In genomic region chr2:67799889-67800288, GRCh38 we compare ENCODE assay signal across 23 cellular contexts.
"Had no signal": no experiment of that assay in that cellular context is flagged by ENCODE, and none has a peak within 500 bp of the region (broad histone marks: within the 10 kb centered on the region; RNA-seq: fewer than 3 reads in every experiment).

No MANE protein-coding gene starts in this region.

- H3K4me3 ChIP-seq: coronary artery, dorsolateral prefrontal cortex, esophagus muscularis mucosa, gastrocnemius medialis, heart right ventricle, left lung, lower lobe of right lung had no signal

- H3K9me3 ChIP-seq: esophagus muscularis mucosa, gastrocnemius medialis, heart right ventricle, left lung, lower lobe of right lung had no signal

- FAIRE-seq: colon, islet of Langerhans, keratinocyte had no signal

- H3K27ac ChIP-seq: coronary artery, dorsolateral prefrontal cortex, esophagus muscularis mucosa, gastrocnemius medialis, lower lobe of right lung had no signal

- H3K4me1 ChIP-seq: gastrocnemius medialis had no signal

- DNase-seq: dermis blood vessel endothelial cell; dorsolateral prefrontal cortex; effector CD4-positive, alpha-beta T cell; effector memory CD4-positive, alpha-beta T cell; foreskin fibroblast; foreskin melanocyte; gastrocnemius medialis; glutamatergic neuron; head of caudate nucleus; heart right ventricle; hippocampal formation; left cardiac atrium; left lung; left ventricle myocardium superior; lower lobe of right lung; mesenchymal stem cell; naive thymus-derived CD4-positive, alpha-beta T cell; natural killer cell had no signal

- H3K27me3 ChIP-seq: esophagus muscularis mucosa, gastrocnemius medialis, left lung had no signal

- H3K36me3 ChIP-seq: esophagus muscularis mucosa, gastrocnemius medialis, heart right ventricle, left lung, lower lobe of right lung had no signal

- ATAC-seq: gastrocnemius medialis; heart right ventricle; left cardiac atrium; left lung; left ventricle myocardium superior; lower lobe of right lung; naive thymus-derived CD4-positive, alpha-beta T cell; natural killer cell had no signal
